In the genomic region with DNA sequence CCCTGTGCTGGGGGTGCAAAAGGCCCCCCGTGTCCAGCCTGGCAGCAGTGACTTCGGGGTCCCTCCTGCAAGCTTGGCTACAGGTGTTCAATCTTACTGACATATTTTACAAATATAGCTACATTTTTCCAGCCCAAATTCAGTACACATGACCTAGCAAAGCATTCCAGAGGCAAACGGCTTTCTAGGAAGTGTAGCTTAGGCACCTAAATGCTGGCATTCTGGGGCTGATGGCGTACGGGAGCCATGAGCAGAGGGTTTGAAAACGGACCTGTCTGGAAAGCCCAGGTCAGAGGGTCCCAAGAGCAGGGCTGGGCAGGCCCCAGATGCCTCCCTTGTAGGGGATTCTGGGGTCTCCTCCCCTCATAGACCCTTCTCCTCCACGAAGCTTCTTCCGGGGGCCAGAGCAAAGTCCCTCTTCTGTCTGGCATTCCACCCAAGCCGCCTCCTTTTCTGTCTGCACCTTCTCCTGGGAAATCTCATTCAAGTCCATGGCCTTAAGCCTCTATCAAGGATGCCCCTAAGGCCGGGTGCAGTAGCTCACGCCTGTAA, we compare ENCODE assay signal across 8 cellular contexts.
DNase-seq lines count a peak whose midpoint lies in the region; ATAC-seq and TF ChIP-seq lines count a peak whose summit lies in the region.

No MANE protein-coding gene starts in this region.

- intact Hi-C loops in spleen (cut with DNase I; ENCODE audit: low total_unique reads), result no loop called here

- no peak for DNase-seq in HAP-1 (ENCODE audit: low spot score in 2 of 2)
- no peak for DNase-seq in right atrium auricular region (ENCODE audit: low spot score)
- DNase-seq in spleen, result peak; percentile 46
- no peak for DNase-seq in G401 (ENCODE audit: low spot score)
- no peak for DNase-seq in NCI-H1694 (lab: John Stamatoyannopoulos, UW)
- DNase-seq in SW 1271 (lab: John Stamatoyannopoulos, UW), result no peak

- TF ChIP-seq POLR2A in spleen (IDR thresholded peaks at IDR 0.05), result no peak

- WGBS in spleen, 5 donors, result 69 to 80% (median 75%) methylated on average over 11 of the region's 11 CpGs

- H3K9me3 ChIP-seq in HAP-1 (no peaks in the 10 kb centered on the region), right atrium auricular region (no peaks in the 10 kb centered on the region), spleen (no peaks in the 10 kb centered on the region)

- in situ Hi-C loops in HAP-1 (cut with MboI; ENCODE audit: low sequenced_read_pairs) (no loop called here), G401 (cut with HindIII; ENCODE audit: low sequenced_read_pairs) (no loop called here)

- H3K27ac ChIP-seq in right atrium auricular region (peak overlapping the region; percentile 68 to 69), spleen (no peak overlapping the region)

- no peak for TF ChIP-seq CTCF in WI38 (IDR thresholded peaks at IDR 0.05; ENCODE audit: low read depth, low read length)
- TF ChIP-seq CTCF in right atrium auricular region (IDR thresholded peaks at IDR 0.05), result no peak
- no peak for TF ChIP-seq CTCF in spleen (IDR thresholded peaks at IDR 0.05 in 8 of 11, conservative IDR thresholded peaks at IDR 0.05 in 3 of 11)

- peak overlapping the region; percentile 3; the same call in 1 of the 2 replicates for H3K4me3 ChIP-seq in HAP-1
- peak overlapping the region; percentile 32; the same call in 1 of the 2 replicates for H3K4me3 ChIP-seq in WI38 (ENCODE audit: low read depth, low read length)
- peak overlapping the region in 1 of 2 donors; percentile 25 for H3K4me3 ChIP-seq in right atrium auricular region
- H3K4me3 ChIP-seq in spleen, result peak overlapping the region in 3 of 8 donors; percentile 1 to 46 (median 16)

- ATAC-seq in GM19035 (IDR thresholded peaks at IDR 0.05; ENCODE audit: unreplicated experiment), result no peak

- H3K36me3 ChIP-seq in HAP-1 (replicated peaks), result no peaks in the 10 kb centered on the region
- no peaks in the 10 kb centered on the region for H3K36me3 ChIP-seq in right atrium auricular region
- H3K36me3 ChIP-seq in spleen, result no peaks in the 10 kb centered on the region

- H3K27me3 ChIP-seq in HAP-1 (ENCODE audit: low read depth), result no peaks in the 10 kb centered on the region
- no peaks in the 10 kb centered on the region for H3K27me3 ChIP-seq in right atrium auricular region
- peaks cover 0 to 85% (median 9%) of the 10 kb centered on the region in 7 donors for H3K27me3 ChIP-seq in spleen (replicated peaks in 1 of 7)

- peaks cover 18% of the 10 kb centered on the region for H3K4me1 ChIP-seq in HAP-1
- H3K4me1 ChIP-seq in right atrium auricular region, result peaks cover 0 to 12% of the 10 kb centered on the region in 2 donors
- H3K4me1 ChIP-seq in spleen, result peaks cover 8 to 13% (median 11%) of the 10 kb centered on the region in 6 donors

Comparison
In these comparisons a context has a peak if more than half of its experiments do, and no peak if none do; other contexts are left out.
1. H3K27ac ChIP-seq: peak in right atrium auricular region (2 of 2); none in spleen (0 of 8).